18 cellular contexts compared by ENCODE assay signal in the genomic region with DNA sequence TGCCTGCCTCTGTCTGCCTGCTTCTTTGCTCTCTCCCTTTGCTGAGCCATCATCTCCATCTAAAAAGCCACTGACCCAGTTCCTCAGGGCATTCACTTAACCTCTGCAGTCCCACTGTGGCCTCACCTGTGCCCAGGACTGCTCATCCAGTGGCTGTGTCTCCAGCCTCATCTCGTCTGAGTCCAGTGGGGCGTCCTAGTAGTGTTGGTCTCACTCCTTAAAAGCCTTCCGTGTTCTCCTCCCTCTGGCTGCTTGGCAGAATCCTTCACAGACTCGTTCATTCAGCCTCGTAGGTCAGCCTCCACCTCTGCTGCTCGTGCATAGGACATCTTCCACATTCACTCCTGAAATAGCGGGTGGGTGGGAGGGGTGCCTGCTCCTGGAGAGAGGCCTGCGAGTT. TPM values are rescaled to one million over a fixed set of nuclear protein-coding genes. Genes with fewer than 3 reads are reported as not detected.
A peak's percentile ranks its signal among the peaks of the same experiment; 100 is the strongest.
DNase-seq lines count a peak whose midpoint lies in the region; ATAC-seq, FAIRE-seq and TF ChIP-seq lines count a peak whose summit lies in the region.
"Had no signal": no experiment of that assay in that cellular context is flagged by ENCODE, and none has a peak within 500 bp of the region (broad histone marks: within the 10 kb centered on the region; RNA-seq: fewer than 3 reads in every experiment).

No MANE protein-coding gene starts in this region.

- DNase-seq in H7 (peak; percentile 28), bronchial epithelial cell (ENCODE audit: low read depth) (no peak), mesenteric fat pad (ENCODE audit: low spot score) (peak; percentile 62), transverse colon (no peak), GM19238 (ENCODE audit: insufficient read length, low spot score) (no peak)
- DNase-seq in NK-92 treated with Interleukin-12 subunit alpha and Interleukin-12 subunit beta, amount 100 ng/mL, for 24 hours (lab: John Stamatoyannopoulos, UW) = no peak
- DNase-seq: NCI-H1048, NCI-H146, NCI-H2081 treated with DMSO at 0.1 percent for 48 hours, NCI-H524 had no signal

- peak; percentile 18 for FAIRE-seq in bronchial epithelial cell (lab: Jason Lieb, UNC)
- FAIRE-seq: A549 had no signal

- peaks cover 19 to 38% (median 28%) of the 10 kb centered on the region in 4 donors for H3K4me1 ChIP-seq in transverse colon
- H3K4me1 ChIP-seq: A549; BLaER1 treated with 17β-estradiol and CSF1 and Interleukin-3, amounts not matched to agents 10 nM and 100 nM had no signal

- no peak overlapping the region for H3K4me3 ChIP-seq in H7 (ENCODE audit: insufficient read depth, low read depth, low read length)
- no peak overlapping the region for H3K4me3 ChIP-seq in bronchial epithelial cell (ENCODE audit: low read depth, low read length)
- no peak overlapping the region for H3K4me3 ChIP-seq in transverse colon
- H3K4me3 ChIP-seq: A549; BLaER1 treated with 17β-estradiol and CSF1 and Interleukin-3, amounts not matched to agents 10 nM and 100 nM; SK-N-MC had no signal

- no peak for TF ChIP-seq EP300 in transverse colon (IDR thresholded peaks at IDR 0.05; ENCODE audit: low read depth)

- intact Hi-C loops in transverse colon (cut with DNase I; ENCODE audit: low total_unique reads) = no loop called here

- H3K27ac ChIP-seq in transverse colon = peak overlapping the region in 3 of 4 donors; percentile 32 to 94 (median 68)
- H3K27ac ChIP-seq: A549; BLaER1 treated with 17β-estradiol and CSF1 and Interleukin-3, amounts not matched to agents 10 nM and 100 nM; SK-N-MC had no signal

- peaks cover 19% of the 10 kb centered on the region for H3K36me3 ChIP-seq in H7 (replicated peaks; ENCODE audit: control insufficient read depth, insufficient read depth, low read length)
- H3K36me3 ChIP-seq in bronchial epithelial cell (ENCODE audit: control insufficient read depth, insufficient read depth, low read length) = peaks cover 2% of the 10 kb centered on the region
- H3K36me3 ChIP-seq in transverse colon = no peaks in the 10 kb centered on the region
- H3K36me3 ChIP-seq: BLaER1 treated with 17β-estradiol and CSF1 and Interleukin-3, amounts not matched to agents 10 nM and 100 nM had no signal

- H3K27me3 ChIP-seq in H7 (ENCODE audit: control insufficient read depth, insufficient read depth, low read length) = no peaks in the 10 kb centered on the region
- no peaks in the 10 kb centered on the region for H3K27me3 ChIP-seq in bronchial epithelial cell (ENCODE audit: control insufficient read depth, insufficient read depth, low read length)
- no peaks in the 10 kb centered on the region for H3K27me3 ChIP-seq in transverse colon

- no peaks in the 10 kb centered on the region for H3K9me3 ChIP-seq in transverse colon
- H3K9me3 ChIP-seq: A549; BLaER1 treated with 17β-estradiol and CSF1 and Interleukin-3, amounts not matched to agents 10 nM and 100 nM had no signal

- no peak for ATAC-seq in GM18867 (IDR thresholded peaks at IDR 0.05; ENCODE audit: unreplicated experiment)
- ATAC-seq: A549, HCT116, Panc1, Right ventricle myocardium inferior had no signal

- TF ChIP-seq POLR2A in transverse colon (IDR thresholded peaks at IDR 0.05) = no peak

- 92 to 94% methylated on average over 5 to 8 of the region's 8 CpGs for WGBS in transverse colon (ENCODE audit: low coverage in 1 of 2), 2 donors

- no peak for TF ChIP-seq CTCF in bronchial epithelial cell (IDR thresholded peaks at IDR 0.05; ENCODE audit: insufficient read depth, low read length, severe bottlenecking)
- no peak for TF ChIP-seq CTCF in transverse colon (IDR thresholded peaks at IDR 0.05)

- in situ Hi-C loops in transverse colon (cut with MboI; ENCODE audit: low pct_ligation_motif_present in 1 of 4, low pct_unique_long_range_greater_than_20kb in 1 of 4, low sequenced_read_pairs in 3 of 4) = no loop called here

RNA-seq across cellular contexts. Expression of a gene that starts 7.3 kb away (rescaled TPM):
- total RNA-seq in H7 (2014; rRNA removed; shearing (Covaris generic)) = 198 and 223 TPM in 2 replicates
- total RNA-seq in bronchial epithelial cell (1.1 TPM in 1 of 2 replicates, not detected in the other), mesenteric fat pad (210 TPM), transverse colon (100 to 1,000 TPM in 2 of 4 donors, 10 to 100 TPM in 2; 84.2 to 124 (median 102) TPM)
- total RNA-seq: MCF 10A had no signal

RNA-seq across cellular contexts. Expression of a gene that starts 10.8 kb away (rescaled TPM):
- total RNA-seq in H7 (2014; rRNA removed; shearing (Covaris generic)) = 0.73 and 3.2 TPM in 2 replicates
- total RNA-seq in bronchial epithelial cell (4.2 and 6.4 TPM in 2 replicates), mesenteric fat pad (2.6 TPM), transverse colon (10 to 100 TPM; 19.9 to 71.1 (median 42.7) TPM)

RNA-seq across cellular contexts. Expression of a gene that starts 11.0 kb away (rescaled TPM):
- 38.3 and 39.4 TPM in 2 replicates for total RNA-seq in H7 (2014; rRNA removed; shearing (Covaris generic))
- total RNA-seq in bronchial epithelial cell = 7.6 and 8.2 TPM in 2 replicates
- total RNA-seq in mesenteric fat pad = 3.9 TPM
- 10 to 100 TPM in 3 of 4 donors, 1 to 10 TPM in 1; 1.4 to 55.4 (median 17.2) TPM for total RNA-seq in transverse colon

RNA-seq across cellular contexts. Expression of a gene that starts 34.5 kb away (rescaled TPM):
- total RNA-seq in H7 (2014; rRNA removed; shearing (Covaris generic)) = 149 and 155 TPM in 2 replicates
- 26.1 and 28.2 TPM in 2 replicates for total RNA-seq in bronchial epithelial cell
- 82.1 TPM for total RNA-seq in mesenteric fat pad
- total RNA-seq in transverse colon = 100 to 1,000 TPM; 182 to 414 (median 247) TPM

RNA-seq across cellular contexts. Expression of a gene that starts 45.0 kb away (rescaled TPM):
- total RNA-seq in H7 (2014; rRNA removed; shearing (Covaris generic)) = 44.2 and 56.7 TPM in 2 replicates
- 3.2 and 3.5 TPM in 2 replicates for total RNA-seq in bronchial epithelial cell
- 1.6 TPM for total RNA-seq in mesenteric fat pad
- 10 to 100 TPM in 3 of 4 donors, 1 to 10 TPM in 1; 8.9 to 75.2 (median 15.2) TPM for total RNA-seq in transverse colon

Comparison
In these comparisons a context has a peak if more than half of its experiments do, and no peak if none do; other contexts are left out.
1. DNase-seq: peak in H7 (single experiment) and mesenteric fat pad (single experiment); none in bronchial epithelial cell (single experiment), transverse colon (single experiment), GM19238 (single experiment) and NK-92 treated with Interleukin-12 subunit alpha and Interleukin-12 subunit beta, amount 100 ng/mL, for 24 hours (single experiment).
2. RNA of a gene that starts 7.3 kb away (total RNA-seq): 198 to 223 TPM in H7, 210 TPM in mesenteric fat pad (single experiment) and 84.2 to 124 TPM in transverse colon; 1.1 TPM in bronchial epithelial cell; every median in the first group is over 10 times any median in the second.